Comparison of ENCODE assay signal across 14 cellular contexts in genomic region chr2:160338891-160339290, GRCh38.
DNase-seq lines count a peak whose midpoint lies in the region; ATAC-seq, FAIRE-seq and TF ChIP-seq lines count a peak whose summit lies in the region.
"Had no signal": no experiment of that assay in that cellular context is flagged by ENCODE, and none has a peak within 500 bp of the region (broad histone marks: within the 10 kb centered on the region; RNA-seq: fewer than 3 reads in every experiment).

No MANE protein-coding gene starts in this region.

- intact Hi-C loops in kidney (cut with DNase I) = no loop called here

- peak overlapping the region; percentile 13; the same call in 1 of the 2 replicates for H3K4me3 Mint-ChIP-seq in HFFc6
- peak overlapping the region in 1 of 2 donors; percentile 28 for H3K4me3 Mint-ChIP-seq in effector memory CD8-positive, alpha-beta T cell
- H3K4me3 Mint-ChIP-seq: activated naive CD8-positive, alpha-beta T cell treated with anti-CD3 and anti-CD28 coated beads, Interleukin-2, amount 50 U/mL, for 24 hours had no signal

- H3K4me1 ChIP-seq in kidney (ENCODE audit: control insufficient read depth in 1 of 2, insufficient read depth in 1 of 2, low read depth in 1 of 2, low read length in 2 of 2) (peaks cover 0 to 8% of the 10 kb centered on the region in 2 donors), stomach smooth muscle (ENCODE audit: control insufficient read depth, insufficient read depth, low read length) (peaks cover 18% of the 10 kb centered on the region)

- H3K36me3 ChIP-seq in kidney (ENCODE audit: control insufficient read depth in 1 of 2, insufficient read depth in 2 of 2, low read length in 2 of 2) (no peaks in the 10 kb centered on the region), stomach smooth muscle (ENCODE audit: control insufficient read depth in 2 of 2, insufficient read depth in 2 of 2, low read length in 2 of 2) (no peaks in the 10 kb centered on the region)
- H3K36me3 ChIP-seq: upper lobe of left lung had no signal

- no peak for TF ChIP-seq CTCF in HFFc6 (IDR thresholded peaks at IDR 0.05)
- TF ChIP-seq CTCF in kidney (IDR thresholded peaks at IDR 0.05; ENCODE audit: borderline replicate concordance, extremely low read depth, insufficient read depth) = no peak

- no peak for FAIRE-seq in kidney (lab: Jason Lieb, UNC)

- DNase-seq in HFFc6 = no peak
- no peak for DNase-seq in effector memory CD8-positive, alpha-beta T cell
- DNase-seq in kidney = peak; percentile 43
- no peak for DNase-seq in NCI-H2081 (lab: John Stamatoyannopoulos, UW)
- no peak for DNase-seq in NCI-H526 treated with DMSO at 0.1 percent for 48 hours (lab: John Stamatoyannopoulos, UW)
- no peak for DNase-seq in activated CD4-positive, alpha-beta T cell treated with anti-CD3 and anti-CD28 coated beads, Interleukin-2, amount 50 U/mL, for 48 hours
- no peak for DNase-seq in GDM1 (lab: John Stamatoyannopoulos, UW)
- DNase-seq: activated naive CD8-positive, alpha-beta T cell treated with anti-CD3 and anti-CD28 coated beads, Interleukin-2, amount 50 U/mL, for 24 hours; DMS 273 treated with DMSO at 0.1 percent for 48 hours; effector CD4-positive, alpha-beta T cell; NCI-H1436 treated with DMSO at 0.1 percent for 48 hours; occipital lobe; upper lobe of left lung had no signal

- H3K27ac Mint-ChIP-seq in HFFc6 = peak overlapping the region; percentile 68
- peak overlapping the region; percentile 19 to 82 for H3K27ac Mint-ChIP-seq in effector memory CD8-positive, alpha-beta T cell
- H3K27ac Mint-ChIP-seq: activated naive CD8-positive, alpha-beta T cell treated with anti-CD3 and anti-CD28 coated beads, Interleukin-2, amount 50 U/mL, for 24 hours had no signal

- H3K9me3 ChIP-seq in kidney (ENCODE audit: control insufficient read depth in 1 of 2, low read length in 2 of 2) = no peaks in the 10 kb centered on the region
- H3K9me3 ChIP-seq in stomach smooth muscle (ENCODE audit: control insufficient read depth in 2 of 2, low read length in 2 of 2) = no peaks in the 10 kb centered on the region
- H3K9me3 ChIP-seq: upper lobe of left lung had no signal

- H3K9ac ChIP-seq in kidney (ENCODE audit: low read length in 2 of 2) = no peak overlapping the region
- peak overlapping the region in 1 of 2 donors; percentile 8 for H3K9ac ChIP-seq in stomach smooth muscle (ENCODE audit: low read length in 2 of 2)

- ATAC-seq in effector memory CD8-positive, alpha-beta T cell (replicated peaks) = no peak
- ATAC-seq: activated naive CD8-positive, alpha-beta T cell treated with anti-CD3 and anti-CD28 coated beads, Interleukin-2, amount 50 U/mL, for 24 hours had no signal

- H3K27ac ChIP-seq in kidney (ENCODE audit: low read depth in 2 of 2, low read length in 2 of 2) (peak overlapping the region in 1 of 2 donors; percentile 28), stomach smooth muscle (ENCODE audit: low read length) (peak overlapping the region; percentile 7)

- no peaks in the 10 kb centered on the region for H3K27me3 ChIP-seq in stomach smooth muscle (ENCODE audit: control insufficient read depth in 1 of 2, insufficient read depth in 2 of 2, low read length in 2 of 2)
- H3K27me3 ChIP-seq: upper lobe of left lung had no signal

- H3K4me1 Mint-ChIP-seq in HFFc6 (ENCODE audit: low read depth) = peaks cover 91% of the 10 kb centered on the region
- peaks cover 44 to 71% of the 10 kb centered on the region in 2 donors for H3K4me1 Mint-ChIP-seq in effector memory CD8-positive, alpha-beta T cell (ENCODE audit: low read depth in 2 of 2)

- H3K4me3 ChIP-seq in kidney (ENCODE audit: low read length in 2 of 2) (no peak overlapping the region), stomach smooth muscle (ENCODE audit: low read length in 2 of 2) (no peak overlapping the region)
- H3K4me3 ChIP-seq: upper lobe of left lung had no signal

- no peaks in the 10 kb centered on the region for H3K9me3 Mint-ChIP-seq in HFFc6
- no peaks in the 10 kb centered on the region for H3K9me3 Mint-ChIP-seq in effector memory CD8-positive, alpha-beta T cell
- H3K9me3 Mint-ChIP-seq: activated naive CD8-positive, alpha-beta T cell treated with anti-CD3 and anti-CD28 coated beads, Interleukin-2, amount 50 U/mL, for 24 hours had no signal

- peaks cover 9% of the 10 kb centered on the region; the same call in 1 of the 2 replicates for H3K36me3 Mint-ChIP-seq in HFFc6 (ENCODE audit: low read depth)
- peaks cover 5% of the 10 kb centered on the region for H3K36me3 Mint-ChIP-seq in effector memory CD8-positive, alpha-beta T cell (ENCODE audit: insufficient read depth)

- H3K27me3 Mint-ChIP-seq in HFFc6 (ENCODE audit: insufficient read depth) = peaks cover 5% of the 10 kb centered on the region
- no peaks in the 10 kb centered on the region for H3K27me3 Mint-ChIP-seq in effector memory CD8-positive, alpha-beta T cell
- H3K27me3 Mint-ChIP-seq: activated naive CD8-positive, alpha-beta T cell treated with anti-CD3 and anti-CD28 coated beads, Interleukin-2, amount 50 U/mL, for 24 hours had no signal
